In the genomic region with DNA sequence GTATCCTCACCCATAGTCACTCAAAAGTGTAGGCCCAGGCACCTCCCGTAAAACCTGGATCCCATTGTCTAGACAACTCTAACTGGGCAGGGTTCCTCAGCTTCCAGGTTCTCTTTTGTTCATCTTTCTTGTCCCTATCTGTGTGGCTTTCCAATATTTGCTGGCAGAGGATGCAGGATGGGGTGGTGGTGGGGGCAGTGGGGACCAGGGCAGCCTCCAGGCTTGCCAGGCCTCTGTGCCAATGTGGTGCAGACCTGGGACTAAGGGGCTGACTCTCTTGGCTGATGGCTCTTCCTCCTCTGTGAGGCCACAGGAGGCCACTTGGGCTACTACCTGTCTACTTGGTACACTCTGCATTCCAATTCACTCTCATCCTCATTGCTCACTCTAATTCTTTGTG, we compare ENCODE assay signal across 22 cellular contexts.
"Had no signal": no experiment of that assay in that cellular context is flagged by ENCODE, and none has a peak within 500 bp of the region (broad histone marks: within the 10 kb centered on the region; RNA-seq: fewer than 3 reads in every experiment).

No MANE protein-coding gene starts in this region.

- H3K9me3 ChIP-seq: MG63, SJSA1 had no signal

- H3K27ac ChIP-seq: SJSA1, SK-N-MC had no signal

- ATAC-seq: HepG2 had no signal

- H3K27me3 ChIP-seq: MG63, SJSA1 had no signal

- DNase-seq: IMR-90, Karpas-422, KG1, MG63, NCI-H1092 treated with DMSO at 0.1 percent for 48 hours, NCI-H1436, NCI-H187, NCI-H2029, NCI-H2081 treated with DMSO at 0.1 percent for 48 hours, NCI-H2171, NCI-H226, NCI-H446, NCI-H510A, NCI-H524 treated with DMSO at 0.1 percent for 48 hours, NCI-H69, NCI-H774, Right ventricle myocardium superior, RPMI8226, SIG-M5 had no signal
